Comparison of ENCODE assay signal across 8 cellular contexts in the genomic region with DNA sequence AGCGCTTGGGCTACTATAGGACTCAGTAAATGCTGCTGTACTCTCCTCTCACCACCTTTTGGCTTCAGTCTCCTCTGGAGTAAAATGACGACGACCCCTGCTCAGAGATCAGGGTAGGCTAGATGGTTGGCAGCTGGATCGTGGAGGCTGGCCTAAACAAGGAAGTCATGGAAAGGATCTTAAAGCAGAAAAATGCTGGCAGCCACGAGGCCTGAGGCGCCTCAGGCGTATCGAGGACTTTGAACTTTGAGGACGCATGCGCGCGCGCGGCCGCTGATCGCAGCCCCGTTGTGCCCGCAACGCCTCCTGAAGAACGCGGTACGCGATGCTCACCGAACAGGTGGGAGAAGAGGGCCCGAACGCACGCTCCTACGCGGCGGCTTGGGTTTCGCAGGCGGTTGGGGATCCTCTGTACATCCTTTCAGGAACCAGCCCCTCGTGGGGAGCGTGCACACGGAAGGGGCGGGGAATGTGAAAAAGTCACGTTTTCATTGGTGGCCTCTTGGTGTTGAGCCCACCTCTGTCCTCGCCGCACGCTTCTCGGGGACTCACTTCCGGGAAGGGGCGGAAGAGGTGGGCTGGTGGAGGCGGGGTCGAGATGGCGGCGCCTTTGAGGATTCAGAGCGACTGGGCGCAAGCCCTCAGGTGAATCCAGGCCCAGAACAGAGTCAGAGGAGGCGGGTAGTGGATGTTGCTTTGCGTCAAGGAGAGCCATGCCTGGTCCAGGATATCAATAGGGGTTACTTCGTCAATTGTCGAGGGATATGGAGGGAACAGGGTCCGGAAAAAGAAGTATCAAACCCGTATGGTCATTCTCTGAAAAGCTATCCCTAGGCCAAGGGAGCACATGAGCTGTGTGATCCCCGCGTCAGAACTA. TPM values are rescaled to one million over a fixed set of nuclear protein-coding genes. Genes with fewer than 3 reads are reported as not detected.
DNase-seq lines count a peak whose midpoint lies in the region; ATAC-seq, FAIRE-seq and TF ChIP-seq lines count a peak whose summit lies in the region.

A gene (minus strand): TSS at position 423 of the 877 bp plus-strand sequence. CDS start 3,468 bp downstream, outside the sequence.
A gene with protein sequence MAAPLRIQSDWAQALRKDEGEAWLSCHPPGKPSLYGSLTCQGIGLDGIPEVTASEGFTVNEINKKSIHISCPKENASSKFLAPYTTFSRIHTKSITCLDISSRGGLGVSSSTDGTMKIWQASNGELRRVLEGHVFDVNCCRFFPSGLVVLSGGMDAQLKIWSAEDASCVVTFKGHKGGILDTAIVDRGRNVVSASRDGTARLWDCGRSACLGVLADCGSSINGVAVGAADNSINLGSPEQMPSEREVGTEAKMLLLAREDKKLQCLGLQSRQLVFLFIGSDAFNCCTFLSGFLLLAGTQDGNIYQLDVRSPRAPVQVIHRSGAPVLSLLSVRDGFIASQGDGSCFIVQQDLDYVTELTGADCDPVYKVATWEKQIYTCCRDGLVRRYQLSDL (plus strand): TSS at position 576 of the 877 bp plus-strand sequence. CDS start 23 bp downstream, at position 599.

- H3K27me3 ChIP-seq in adrenal gland: no peaks in the 10 kb centered on the region
- no peaks in the 10 kb centered on the region for H3K27me3 ChIP-seq in heart left ventricle
- H3K27me3 ChIP-seq in upper lobe of left lung: no peaks in the 10 kb centered on the region

- intact Hi-C loops in adrenal gland (cut with DNase I) (no loop called here), heart left ventricle (cut with DNase I) (loop anchor here in 3 of 10 donors (5.0 to 10.0 kb wide), 2 partner anchors 89 to 92 kb away; a partner anchor contains a TSS), posterior cingulate gyrus (cut with DNase I) (loop anchor here (1.0 to 5.0 kb wide), 2 partner anchors 88 to 114 kb away; a partner anchor contains a TSS)

- H3K27ac ChIP-seq in adrenal gland (peak within 1 kb of the TSS; percentile 64 to 89 (median 87)), heart left ventricle (peak within 1 kb of the TSS; percentile 3 to 92 (median 84)), upper lobe of left lung (peak within 1 kb of the TSS; percentile 79 to 84 (median 81))

- H3K9me3 ChIP-seq in adrenal gland (replicated peaks in 1 of 3) (no peaks in the 10 kb centered on the region), heart left ventricle (no peaks in the 10 kb centered on the region), upper lobe of left lung (no peaks in the 10 kb centered on the region)

- ATAC-seq in HG02852 (IDR thresholded peaks at IDR 0.05; ENCODE audit: unreplicated experiment): peak; percentile 93
- ATAC-seq in heart left ventricle: peak; percentile 98 to 100 (median 100)
- peak; percentile 99 for ATAC-seq in upper lobe of left lung (ENCODE audit: low FRiP score in 2 of 2)

- 0% methylated on average over 41 to 57 of the region's 57 CpGs for WGBS in adrenal gland, 4 donors
- 0 to 1% (median 0%) methylated on average over 57 of the region's 57 CpGs for WGBS in heart left ventricle, 4 donors
- WGBS in upper lobe of left lung, 2 donors: 0% methylated on average over 22 to 56 of the region's 57 CpGs

- FAIRE-seq in GM12892 (lab: Jason Lieb, UNC): peak; percentile 99

- TF ChIP-seq POLR2A in GM12892 (IDR thresholded peaks at IDR 0.05; ENCODE audit: low read depth, low read length) (peak; percentile 97), adrenal gland (IDR thresholded peaks at IDR 0.05) (peak in 1 of 2 donors; percentile 79), heart left ventricle (IDR thresholded peaks at IDR 0.05) (peak in 1 of 2 donors; percentile 76), upper lobe of left lung (IDR thresholded peaks at IDR 0.05) (peak in 2 of 4 donors; percentile 54 to 73)

- H3K4me1 ChIP-seq in adrenal gland (replicated peaks in 1 of 2): peaks cover 14 to 29% of the 10 kb centered on the region in 2 donors
- peaks cover 0 to 29% (median 19%) of the 10 kb centered on the region in 12 donors for H3K4me1 ChIP-seq in heart left ventricle
- peaks cover 16 to 30% (median 21%) of the 10 kb centered on the region in 4 donors for H3K4me1 ChIP-seq in upper lobe of left lung

- TF ChIP-seq CTCF in adrenal gland (IDR thresholded peaks at IDR 0.05) (no peak), heart left ventricle (IDR thresholded peaks at IDR 0.05) (no peak), upper lobe of left lung (IDR thresholded peaks at IDR 0.05) (no peak)

- H3K4me3 ChIP-seq in adrenal gland (peak within 1 kb of the TSS; percentile 66 to 91 (median 68)), heart left ventricle (peak within 1 kb of the TSS; percentile 60 to 100 (median 88)), upper lobe of left lung (peak within 1 kb of the TSS; percentile 68 to 94 (median 81))

- peak; percentile 88 for DNase-seq in GM12892 (ENCODE audit: insufficient read length)
- DNase-seq in NCI-H146 (lab: John Stamatoyannopoulos, UW): peak; percentile 98
- DNase-seq in T-helper 1 cell: peak; percentile 84 to 97 (median 90)
- DNase-seq in adrenal gland: peak; percentile 93 to 96 (median 95)
- DNase-seq in heart left ventricle: peak; percentile 93 to 96 (median 95)
- DNase-seq in posterior cingulate gyrus: peak; percentile 89 to 99 (median 95)
- DNase-seq in upper lobe of left lung: peak; percentile 94

- H3K36me3 ChIP-seq in adrenal gland (replicated peaks in 1 of 2) (peaks cover 0 to 18% of the 10 kb centered on the region in 2 donors), heart left ventricle (peaks cover 0 to 37% (median 25%) of the 10 kb centered on the region in 9 donors), upper lobe of left lung (peaks cover 0 to 24% (median 14%) of the 10 kb centered on the region in 4 donors)

- TF ChIP-seq EP300 in upper lobe of left lung (IDR thresholded peaks at IDR 0.05): peak in 1 of 4 donors; percentile 58

RNA-seq across cellular contexts. Expression of the first gene that starts in this region (rescaled TPM):
- 93.9 TPM for polyA plus RNA-seq in GM12892 (2012; ENCODE audit: missing spikeins)
- total RNA-seq in adrenal gland (100 to 1,000 TPM; 103 to 181 (median 132) TPM), heart left ventricle (10 to 100 TPM; 46.0 to 83.4 (median 53.1) TPM), upper lobe of left lung (10 to 100 TPM; 27.2 to 77.4 (median 47.5) TPM)
- polyA plus RNA-seq in adrenal gland (100 to 1,000 TPM in 2 of 3 donors, 10 to 100 TPM in 1; 82.3 to 251 (median 114) TPM), heart left ventricle (100 to 1,000 TPM in 1 of 2 donors, 10 to 100 TPM in 1; 83.9 to 136 TPM)

RNA-seq across cellular contexts. Expression of the second gene that starts in this region (rescaled TPM):
- polyA plus RNA-seq in GM12892 (2012; ENCODE audit: missing spikeins): 30.3 TPM
- total RNA-seq in adrenal gland (10 to 100 TPM; 14.2 to 38.2 (median 29.1) TPM), heart left ventricle (10 to 100 TPM in 5 of 9 donors, 1 to 10 TPM in 4; 3.9 to 18.4 (median 11.1) TPM), upper lobe of left lung (10 to 100 TPM in 4 of 6 donors, 1 to 10 TPM in 2; 8.8 to 58.7 (median 12.6) TPM)
- polyA plus RNA-seq in adrenal gland (10 to 100 TPM; 24.8 to 55.9 (median 25.1) TPM), heart left ventricle (10 to 100 TPM; 11.4 to 13.0 TPM)

Comparison
In these comparisons a context has a peak if more than half of its experiments do, and no peak if none do; other contexts are left out.
1. Peak in every context shown above with its lines: DNase-seq, ATAC-seq, H3K4me3 ChIP-seq and H3K27ac ChIP-seq.